Comparison of ENCODE assay signal across 7 cellular contexts in genomic region chr22:46068176-46068907, GRCh38.
DNase-seq lines count a peak whose midpoint lies in the region; ATAC-seq, FAIRE-seq and TF ChIP-seq lines count a peak whose summit lies in the region.

No MANE protein-coding gene starts in this region.

- H3K27me3 ChIP-seq in DOHH2 (ENCODE audit: control insufficient read depth, low read length), result peaks cover 36% of the 10 kb centered on the region
- no peaks in the 10 kb centered on the region for H3K27me3 ChIP-seq in gastrocnemius medialis

- no peaks in the 10 kb centered on the region for H3K9me3 ChIP-seq in DOHH2 (ENCODE audit: control insufficient read depth, insufficient read depth, low read length)
- H3K9me3 ChIP-seq in OCI-LY7 (ENCODE audit: low read length), result no peaks in the 10 kb centered on the region
- H3K9me3 ChIP-seq in gastrocnemius medialis, result no peaks in the 10 kb centered on the region

- intact Hi-C loops in OCI-LY7 (cut with micrococcal nuclease; ENCODE audit: unreplicated experiment) (no loop called here), gastrocnemius medialis (cut with DNase I; ENCODE audit: low total_unique reads) (no loop called here)

- in situ Hi-C loops in gastrocnemius medialis (cut with MboI; ENCODE audit: low sequenced_read_pairs in 4 of 4), result no loop called here

- DNase-seq in OCI-LY7 (ENCODE audit: low spot score) (no peak), gastrocnemius medialis (no peak), HPDE6-E6E7 (ENCODE audit: extremely low spot score) (no peak), COLO668 (lab: John Stamatoyannopoulos, UW; ENCODE audit: unreplicated experiment) (no peak)
- no peak for DNase-seq in stimulated activated CD4-positive, alpha-beta T cell treated with anti-CD3 and anti-CD28 coated beads, Interleukin-4, amount 100 ng/mL, for 1 hour

- H3K79me2 ChIP-seq in DOHH2 (ENCODE audit: control insufficient read depth, low read length) (peaks cover 11% of the 10 kb centered on the region), OCI-LY7 (ENCODE audit: insufficient read depth, low read depth, low read length) (no peaks in the 10 kb centered on the region)

- H3K4me2 ChIP-seq in DOHH2 (ENCODE audit: low read length) (peak overlapping the region; percentile 82), OCI-LY7 (ENCODE audit: low read length) (peak overlapping the region; percentile 66)

- H3K36me3 ChIP-seq in DOHH2 (ENCODE audit: control insufficient read depth, low read length) (no peaks in the 10 kb centered on the region), OCI-LY7 (ENCODE audit: insufficient read depth, low read length) (no peaks in the 10 kb centered on the region), gastrocnemius medialis (no peaks in the 10 kb centered on the region)

- H3K4me1 ChIP-seq in DOHH2 (ENCODE audit: control insufficient read depth, low read length) (peaks cover 25% of the 10 kb centered on the region), OCI-LY7 (ENCODE audit: insufficient read depth, low read length, poor library complexity, severe bottlenecking) (peaks cover 38% of the 10 kb centered on the region), gastrocnemius medialis (peaks cover 55 to 56% of the 10 kb centered on the region in 2 donors)

- peaks cover 33% of the 10 kb centered on the region for H3F3A ChIP-seq in DOHH2 (ENCODE audit: control insufficient read depth, insufficient read depth)

- H4K20me1 ChIP-seq in DOHH2 (ENCODE audit: control insufficient read depth, insufficient read depth, low read depth, low read length), result no peaks in the 10 kb centered on the region
- H4K20me1 ChIP-seq in OCI-LY7 (ENCODE audit: insufficient read depth, low read length), result no peaks in the 10 kb centered on the region

- H3K27ac ChIP-seq in DOHH2 (ENCODE audit: low read depth, low read length) (no peak overlapping the region), OCI-LY7 (ENCODE audit: low read depth, low read length, poor library complexity, severe bottlenecking) (no peak overlapping the region), gastrocnemius medialis (peak overlapping the region; percentile 98 to 99 (median 98))

- POLR2A ChIA-PET in OCI-LY7 (lab: Charles Lee), result interaction anchor here (1.2 kb wide), 1 partner anchor 13 kb away, joined by 4 read pairs; no protein-coding TSS in a partner anchor

- no peak for TF ChIP-seq CTCF in DOHH2 (IDR thresholded peaks at IDR 0.05; ENCODE audit: low read depth, low read length, poor library complexity, severe bottlenecking)
- TF ChIP-seq CTCF in OCI-LY7 (conservative IDR thresholded peaks at IDR 0.05; ENCODE audit: low read length), result no peak
- no peak for TF ChIP-seq CTCF in gastrocnemius medialis (IDR thresholded peaks at IDR 0.05 in 4 of 5, conservative IDR thresholded peaks at IDR 0.05 in 1 of 5)

- TF ChIP-seq POLR2A in gastrocnemius medialis (IDR thresholded peaks at IDR 0.05), result no peak

- peak overlapping the region; percentile 80 for H3K4me3 ChIP-seq in DOHH2 (ENCODE audit: low read length)
- H3K4me3 ChIP-seq in OCI-LY7 (ENCODE audit: low read depth, low read length, poor library complexity, severe bottlenecking), result peak overlapping the region; percentile 66
- peak overlapping the region; percentile 74 to 90 (median 85) for H3K4me3 ChIP-seq in gastrocnemius medialis

- BruUV-seq in OCI-LY7 (replicated peaks; lab: Mats Ljungman, UMichigan), result no TSS peak

- CTCF ChIA-PET in OCI-LY7 (lab: Charles Lee; ENCODE audit: unreplicated experiment), result no interaction called here

- no peak overlapping the region; the same call in 1 of the 2 replicates for H2AFZ ChIP-seq in OCI-LY7 (ENCODE audit: low read length)

- H3K9me2 ChIP-seq in DOHH2 (replicated peaks; ENCODE audit: control insufficient read depth, low read length), result no peaks in the 10 kb centered on the region
- H3K9me2 ChIP-seq in OCI-LY7 (ENCODE audit: insufficient read depth, low read length), result no peaks in the 10 kb centered on the region

- FAIRE-seq in endometrium (lab: Jason Lieb, UNC), result peak; percentile 73

- no peak for ATAC-seq in gastrocnemius medialis

Comparison
In these comparisons a context has a peak if more than half of its experiments do, and no peak if none do; other contexts are left out.
1. H3K27ac ChIP-seq: peak in gastrocnemius medialis (4 of 4); none in DOHH2 (single experiment) and OCI-LY7 (single experiment).
2. Peak in every context shown above with its lines, with median percentiles within 50 percentile points of each other: H3K4me3 ChIP-seq.